In genomic region chr2:236818281-236819045, GRCh38 we compare ENCODE assay signal across 18 cellular contexts.
"Had no signal": no experiment of that assay in that cellular context is flagged by ENCODE, and none has a peak within 500 bp of the region (broad histone marks: within the 10 kb centered on the region; RNA-seq: fewer than 3 reads in every experiment).

No MANE protein-coding gene starts in this region.

- H3K36me3 ChIP-seq: gastroesophageal sphincter, heart left ventricle, thoracic aorta had no signal

- DNase-seq: activated CD4-positive, CD25-positive, alpha-beta regulatory T cell treated with anti-CD3 and anti-CD28 coated beads, Interleukin-2, amount 50 U/mL, for 72 hours; activated gamma-delta T cell treated with Interleukin-2 at 50 U/mL for 16 hours; amniotic stem cell; cortex of kidney; effector CD8-positive, alpha-beta T cell; heart left ventricle; left ventricle myocardium superior; stimulated activated naive B cell treated with anti-CD40 and anti-IgM and Interleukin-4, amounts not matched to agents 10 μg/mL and 1 μg/mL and 100 μg/mL, for 72 hours; T-helper 1 cell; T-helper 9 cell had no signal

- ATAC-seq: esophagus mucosa; gastroesophageal sphincter; left ventricle myocardium superior; stimulated activated naive B cell treated with anti-CD40 and anti-IgM and Interleukin-4, amounts not matched to agents 10 μg/mL and 1 μg/mL and 100 μg/mL, for 72 hours had no signal

- H3K36me3 Mint-ChIP-seq: activated naive CD8-positive, alpha-beta T cell; brain; stimulated activated naive B cell treated with anti-CD40 and anti-IgM and Interleukin-4, amounts not matched to agents 10 μg/mL and 1 μg/mL and 100 μg/mL, for 72 hours had no signal

- H3K4me3 Mint-ChIP-seq: activated naive CD8-positive, alpha-beta T cell; brain; central memory CD8-positive, alpha-beta T cell; neural crest cell; stimulated activated naive B cell treated with anti-CD40 and anti-IgM and Interleukin-4, amounts not matched to agents 10 μg/mL and 1 μg/mL and 100 μg/mL, for 72 hours had no signal

- H3K27me3 ChIP-seq: heart left ventricle had no signal

- H3K27ac Mint-ChIP-seq: activated naive CD8-positive, alpha-beta T cell; progenitor cell of endocrine pancreas; stimulated activated naive B cell treated with anti-CD40 and anti-IgM and Interleukin-4, amounts not matched to agents 10 μg/mL and 1 μg/mL and 100 μg/mL, for 72 hours had no signal

- H3K4me3 ChIP-seq: gastroesophageal sphincter, heart left ventricle, thoracic aorta had no signal

- H3K27ac ChIP-seq: gastroesophageal sphincter, thoracic aorta had no signal

- H3K4me1 Mint-ChIP-seq: central memory CD8-positive, alpha-beta T cell; stimulated activated naive B cell treated with anti-CD40 and anti-IgM and Interleukin-4, amounts not matched to agents 10 μg/mL and 1 μg/mL and 100 μg/mL, for 72 hours had no signal
